28 cellular contexts compared by ENCODE assay signal in genomic region chr11:64571050-64571409, GRCh38. TPM values are rescaled to one million over a fixed set of nuclear protein-coding genes. Genes with fewer than 3 reads are reported as not detected.
"Had no signal": no experiment of that assay in that cellular context is flagged by ENCODE, and none has a peak within 500 bp of the region (broad histone marks: within the 10 kb centered on the region; RNA-seq: fewer than 3 reads in every experiment).

No MANE protein-coding gene starts in this region.

- H3K4me3 Mint-ChIP-seq: activated CD4-positive, alpha-beta memory T cell treated with anti-CD3 and anti-CD28 coated beads for 36 hours; activated CD8-positive, alpha-beta memory T cell treated with anti-CD3 and anti-CD28 coated beads, Interleukin-2, amount 10 ng/mL, durations not matched to agents 7 days and 5 days; activated naive CD8-positive, alpha-beta T cell; central memory CD8-positive, alpha-beta T cell; natural killer cell had no signal

- H3K27me3 ChIP-seq: adrenal gland, ascending aorta, colonic mucosa, dorsolateral prefrontal cortex, esophagus squamous epithelium had no signal

- H3K4me3 ChIP-seq: adrenal gland, ascending aorta, colonic mucosa, dorsolateral prefrontal cortex, esophagus squamous epithelium, gastroesophageal sphincter had no signal

- H3K4me1 Mint-ChIP-seq: central memory CD8-positive, alpha-beta T cell had no signal

- H3K27ac ChIP-seq: adrenal gland, ascending aorta, brain microvascular endothelial cell, colonic mucosa, dorsolateral prefrontal cortex, esophagus squamous epithelium, gastroesophageal sphincter had no signal

- H3K27me3 Mint-ChIP-seq: activated naive CD8-positive, alpha-beta T cell had no signal

- H3K9me3 Mint-ChIP-seq: activated CD4-positive, alpha-beta memory T cell treated with anti-CD3 and anti-CD28 coated beads for 36 hours; central memory CD8-positive, alpha-beta T cell; natural killer cell had no signal

- DNase-seq: activated CD4-positive, alpha-beta memory T cell treated with anti-CD3 and anti-CD28 coated beads for 36 hours; activated CD4-positive, alpha-beta T cell treated with anti-CD3 and anti-CD28 coated beads for 48 hours; activated CD8-positive, alpha-beta memory T cell treated with anti-CD3 and anti-CD28 coated beads, Interleukin-2, amount 10 ng/mL, durations not matched to agents 7 days and 5 days; activated gamma-delta T cell treated with Interleukin-2 at 50 U/mL for 16 hours; activated T-cell treated with anti-CD3 and anti-CD28 coated beads for 4 hours; brain microvascular endothelial cell; esophagus squamous epithelium; midbrain; natural killer cell; retina; stimulated activated CD4-positive, alpha-beta T cell treated with anti-CD3 and anti-CD28 coated beads, Interleukin-4, amount 100 ng/mL, for 24 hours; stimulated activated naive CD4-positive, alpha-beta T cell treated with Interleukin-2 at 50 U/mL for 16 hours had no signal

- FAIRE-seq: islet of Langerhans had no signal

- H3K4me1 ChIP-seq: ascending aorta, colonic mucosa had no signal

- H3K9me3 ChIP-seq: adrenal gland, ascending aorta, colonic mucosa, esophagus squamous epithelium, gastroesophageal sphincter had no signal

- ATAC-seq: activated CD8-positive, alpha-beta memory T cell treated with anti-CD3 and anti-CD28 coated beads, Interleukin-2, amount 10 ng/mL, durations not matched to agents 7 days and 5 days; gastroesophageal sphincter; natural killer cell had no signal

- H3K27ac Mint-ChIP-seq: activated CD4-positive, alpha-beta memory T cell treated with anti-CD3 and anti-CD28 coated beads for 36 hours; activated CD8-positive, alpha-beta memory T cell treated with anti-CD3 and anti-CD28 coated beads, Interleukin-2, amount 10 ng/mL, durations not matched to agents 7 days and 5 days; activated naive CD8-positive, alpha-beta T cell; natural killer cell; progenitor cell of endocrine pancreas had no signal

- H3K36me3 ChIP-seq: adrenal gland, ascending aorta, brain microvascular endothelial cell, colonic mucosa, esophagus squamous epithelium, gastroesophageal sphincter had no signal

- H3K36me3 Mint-ChIP-seq: activated CD4-positive, alpha-beta memory T cell treated with anti-CD3 and anti-CD28 coated beads for 36 hours; activated CD8-positive, alpha-beta memory T cell treated with anti-CD3 and anti-CD28 coated beads, Interleukin-2, amount 10 ng/mL, durations not matched to agents 7 days and 5 days; activated naive CD8-positive, alpha-beta T cell; natural killer cell had no signal

RNA-seq across cellular contexts. Expression of gene SLC22A11, which starts 15.3 kb away (rescaled TPM):
- total RNA-seq: activated CD4-positive, alpha-beta memory T cell treated with anti-CD3 and anti-CD28 coated beads for 36 hours; activated CD8-positive, alpha-beta memory T cell treated with anti-CD3 and anti-CD28 coated beads, Interleukin-2, amount 10 ng/mL, durations not matched to agents 7 days and 5 days; ascending aorta; colonic mucosa; esophagus squamous epithelium; gastroesophageal sphincter; lung microvascular endothelial cell; natural killer cell; osteocyte; progenitor cell of endocrine pancreas; subcutaneous adipose tissue; T-helper 2 cell treated with Interferon-gamma antibody and Interleukin-4, amounts not matched to agents 100 ng/mL and 5 ng/mL, for 36 hours had no signal

RNA-seq across cellular contexts. Expression of gene SLC22A12, which starts 20.0 kb away (rescaled TPM):
- total RNA-seq: activated CD4-positive, alpha-beta memory T cell treated with anti-CD3 and anti-CD28 coated beads for 36 hours; activated CD8-positive, alpha-beta memory T cell treated with anti-CD3 and anti-CD28 coated beads, Interleukin-2, amount 10 ng/mL, durations not matched to agents 7 days and 5 days; adrenal gland; ascending aorta; colonic mucosa; dorsolateral prefrontal cortex; esophagus squamous epithelium; gastroesophageal sphincter; left colon; lung microvascular endothelial cell; natural killer cell; osteocyte; progenitor cell of endocrine pancreas; subcutaneous adipose tissue; T-helper 2 cell treated with Interferon-gamma antibody and Interleukin-4, amounts not matched to agents 100 ng/mL and 5 ng/mL, for 36 hours; ureter had no signal
- polyA plus RNA-seq: adrenal gland, thymus had no signal
